In the genomic region with DNA sequence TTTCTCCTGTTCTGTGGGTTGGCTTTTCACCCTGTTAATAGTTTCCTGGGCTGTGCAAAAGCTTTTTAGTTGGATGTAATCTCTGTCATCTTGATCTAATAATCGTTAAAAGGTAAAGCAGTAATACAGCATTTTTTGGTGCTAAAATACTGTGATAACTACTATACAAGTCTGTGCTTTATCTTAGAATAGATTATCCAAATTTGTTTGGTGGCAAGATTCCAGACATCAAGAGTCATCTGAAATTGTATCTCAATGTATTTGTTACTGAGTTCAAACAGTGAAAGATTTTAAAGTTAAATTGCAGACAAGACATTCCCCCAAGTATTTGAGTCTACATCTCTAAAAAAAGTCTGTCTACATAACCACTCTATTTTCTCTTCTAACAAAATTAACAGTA, we compare ENCODE assay signal across 17 cellular contexts.
"Had no signal": no experiment of that assay in that cellular context is flagged by ENCODE, and none has a peak within 500 bp of the region (broad histone marks: within the 10 kb centered on the region; RNA-seq: fewer than 3 reads in every experiment).

No MANE protein-coding gene starts in this region.

- DNase-seq: activated CD4-positive, alpha-beta memory T cell treated with anti-CD3 and anti-CD28 coated beads for 36 hours; activated CD4-positive, alpha-beta T cell treated with anti-CD3 and anti-CD28 coated beads for 4 hours; activated gamma-delta T cell treated with Interleukin-2 at 50 U/mL for 16 hours; activated T-cell treated with anti-CD3 and anti-CD28 coated beads for 4 hours; gastrocnemius medialis; head of caudate nucleus; kidney; naive B cell; pancreas; sigmoid colon; spleen; stimulated activated CD4-positive, alpha-beta T cell treated with anti-CD3 and anti-CD28 coated beads, Interleukin-4, amount 100 ng/mL, for 4 hours; stimulated activated naive CD4-positive, alpha-beta T cell treated with Interleukin-2 at 50 U/mL for 16 hours; SW 1271; thyroid gland had no signal

- H3K36me3 ChIP-seq: gastrocnemius medialis, pancreas, sigmoid colon, spleen, thyroid gland had no signal

- FAIRE-seq: kidney, pancreas had no signal

- H3K4me3 ChIP-seq: coronary artery, gastrocnemius medialis, lung, pancreas, sigmoid colon, spleen, thyroid gland had no signal

- ATAC-seq: gastrocnemius medialis, pancreas had no signal

- H3K27ac ChIP-seq: coronary artery, gastrocnemius medialis, pancreas, sigmoid colon, spleen, thyroid gland had no signal

- H3K9me3 ChIP-seq: gastrocnemius medialis, pancreas, sigmoid colon, spleen, thyroid gland had no signal

- H3K27me3 ChIP-seq: gastrocnemius medialis, pancreas, sigmoid colon, spleen, thyroid gland had no signal
